ENCODE assay signal across 25 cellular contexts in genomic region chr17:12800855-12801365, GRCh38. TPM values are rescaled to one million over a fixed set of nuclear protein-coding genes. Genes with fewer than 3 reads are reported as not detected.
"Had no signal": no experiment of that assay in that cellular context is flagged by ENCODE, and none has a peak within 500 bp of the region (broad histone marks: within the 10 kb centered on the region; RNA-seq: fewer than 3 reads in every experiment).

No MANE protein-coding gene starts in this region.

- H3K36me3 ChIP-seq: breast epithelium had no signal

- ATAC-seq: activated CD8-positive, alpha-beta memory T cell treated with anti-CD3 and anti-CD28 coated beads, Interleukin-2, amount 10 ng/mL, durations not matched to agents 7 days and 5 days; PC-3 had no signal

- H3K27me3 Mint-ChIP-seq: activated CD4-positive, alpha-beta T cell treated with anti-CD3 and anti-CD28 coated beads, Interleukin-2, amount 10 ng/mL, durations not matched to agents 24 days and 14 days; activated CD8-positive, alpha-beta memory T cell treated with anti-CD3 and anti-CD28 coated beads, Interleukin-2, amount 10 ng/mL, durations not matched to agents 7 days and 5 days; activated naive CD4-positive, alpha-beta T cell treated with anti-CD3 and anti-CD28 coated beads, Interleukin-2, amount 50 U/mL, for 24 hours; activated T-cell treated with anti-CD3 and anti-CD28 coated beads, Interleukin-2, amount 50 U/mL, for 24 hours had no signal

- DNase-seq: activated CD4-positive, alpha-beta T cell treated with anti-CD3 and anti-CD28 coated beads, Interleukin-2, amount 10 ng/mL, durations not matched to agents 24 days and 14 days; activated CD4-positive, alpha-beta T cell treated with anti-CD3 and anti-CD28 coated beads, Interleukin-2, amount 50 U/mL, for 48 hours; activated CD4-positive, CD25-positive, alpha-beta regulatory T cell treated with anti-CD3 and anti-CD28 coated beads, Interleukin-2, amount 50 U/mL, for 72 hours; activated CD8-positive, alpha-beta memory T cell treated with anti-CD3 and anti-CD28 coated beads, Interleukin-2, amount 10 ng/mL, durations not matched to agents 7 days and 5 days; activated effector memory CD4-positive, alpha-beta T cell treated with Interleukin-2 at 50 U/mL for 16 hours; activated naive CD4-positive, alpha-beta T cell; activated T-cell treated with anti-CD3 and anti-CD28 coated beads, Interleukin-2, amount 50 U/mL, for 24 hours; aorta; caudate nucleus; NCI-H1048; NCI-H1417; NCI-H1930; NCI-H2171; NCI-H226; NCI-H510A; NCI-H526 treated with DMSO at 0.1 percent for 48 hours; NCI-H82; PC-3; SHP77 treated with DMSO at 0.1 percent for 48 hours had no signal

- H3K36me3 Mint-ChIP-seq: activated CD8-positive, alpha-beta memory T cell treated with anti-CD3 and anti-CD28 coated beads, Interleukin-2, amount 10 ng/mL, durations not matched to agents 7 days and 5 days; activated naive CD4-positive, alpha-beta T cell treated with anti-CD3 and anti-CD28 coated beads, Interleukin-2, amount 50 U/mL, for 24 hours had no signal

- H3K27ac Mint-ChIP-seq: activated CD4-positive, alpha-beta T cell treated with anti-CD3 and anti-CD28 coated beads, Interleukin-2, amount 10 ng/mL, durations not matched to agents 24 days and 14 days; activated CD8-positive, alpha-beta memory T cell treated with anti-CD3 and anti-CD28 coated beads, Interleukin-2, amount 10 ng/mL, durations not matched to agents 7 days and 5 days; activated naive CD4-positive, alpha-beta T cell treated with anti-CD3 and anti-CD28 coated beads, Interleukin-2, amount 50 U/mL, for 24 hours; activated T-cell treated with anti-CD3 and anti-CD28 coated beads, Interleukin-2, amount 50 U/mL, for 24 hours; activated T-helper 1 cell treated with anti-CD3 and anti-CD28 coated beads, Interleukin-12 subunit alpha, Interleukin-12 subunit beta, Interleukin-2, Interleukin-4 antibody, amounts not matched to agents 30 ng/mL and 10 ng/mL and 1 ng/mL, durations not matched to agents 14 hours and 24 hours and 36 hours; T-helper 1 cell treated with Interleukin-12 subunit alpha and Interleukin-12 subunit beta and Interleukin-4 antibody, amounts not matched to agents 30 μg/mL and 1 μg/mL, for 36 hours had no signal

- H3K4me1 ChIP-seq: breast epithelium had no signal

- H3K27ac ChIP-seq: breast epithelium had no signal

- H3K9me3 Mint-ChIP-seq: activated naive CD4-positive, alpha-beta T cell treated with anti-CD3 and anti-CD28 coated beads, Interleukin-2, amount 50 U/mL, for 24 hours had no signal

- H3K4me1 Mint-ChIP-seq: activated CD4-positive, alpha-beta T cell treated with anti-CD3 and anti-CD28 coated beads, Interleukin-2, amount 10 ng/mL, durations not matched to agents 24 days and 14 days; activated CD8-positive, alpha-beta memory T cell treated with anti-CD3 and anti-CD28 coated beads, Interleukin-2, amount 10 ng/mL, durations not matched to agents 7 days and 5 days; activated naive CD4-positive, alpha-beta T cell treated with anti-CD3 and anti-CD28 coated beads, Interleukin-2, amount 50 U/mL, for 24 hours had no signal

- FAIRE-seq: RCC 7860 had no signal

- H3K9me3 ChIP-seq: breast epithelium had no signal

- H3K4me3 Mint-ChIP-seq: activated CD4-positive, alpha-beta T cell treated with anti-CD3 and anti-CD28 coated beads, Interleukin-2, amount 10 ng/mL, durations not matched to agents 24 days and 14 days; activated CD8-positive, alpha-beta memory T cell treated with anti-CD3 and anti-CD28 coated beads, Interleukin-2, amount 10 ng/mL, durations not matched to agents 7 days and 5 days; activated naive CD4-positive, alpha-beta T cell treated with anti-CD3 and anti-CD28 coated beads, Interleukin-2, amount 50 U/mL, for 24 hours; activated T-cell treated with anti-CD3 and anti-CD28 coated beads, Interleukin-2, amount 50 U/mL, for 24 hours; activated T-helper 1 cell treated with anti-CD3 and anti-CD28 coated beads, Interleukin-12 subunit alpha, Interleukin-12 subunit beta, Interleukin-2, Interleukin-4 antibody, amounts not matched to agents 30 ng/mL and 10 ng/mL and 1 ng/mL, durations not matched to agents 14 hours and 24 hours and 36 hours; T-helper 1 cell treated with Interleukin-12 subunit alpha and Interleukin-12 subunit beta and Interleukin-4 antibody, amounts not matched to agents 30 μg/mL and 1 μg/mL, for 36 hours had no signal

- H3K4me3 ChIP-seq: breast epithelium had no signal

- H3K27me3 ChIP-seq: breast epithelium had no signal

RNA-seq across cellular contexts. Expression of gene ARHGAP44, which starts 11.6 kb away (rescaled TPM):
- total RNA-seq: activated CD8-positive, alpha-beta memory T cell treated with anti-CD3 and anti-CD28 coated beads, Interleukin-2, amount 10 ng/mL, durations not matched to agents 7 days and 5 days; activated T-helper 1 cell treated with anti-CD3 and anti-CD28 coated beads, Interleukin-12 subunit alpha, Interleukin-12 subunit beta, Interleukin-2, Interleukin-4 antibody, amounts not matched to agents 30 ng/mL and 10 ng/mL and 1 ng/mL, durations not matched to agents 14 hours and 24 hours and 36 hours; M059J had no signal
